In genomic region chr12:130809791-130810190, GRCh38 we compare ENCODE assay signal across 7 cellular contexts.
"Had no signal": no experiment of that assay in that cellular context is flagged by ENCODE, and none has a peak within 500 bp of the region (broad histone marks: within the 10 kb centered on the region; RNA-seq: fewer than 3 reads in every experiment).

No MANE protein-coding gene starts in this region.

- H3K4me2 ChIP-seq: GM23338 had no signal

- ATAC-seq: GM23338 had no signal

- H3K27ac Mint-ChIP-seq: GM23338, H9, HFFc6, IgD-negative memory B cell had no signal

- DNase-seq: H9, HCEC 1CT, HFFc6, KG1 had no signal

- H3K9me3 Mint-ChIP-seq: GM23338, H9, HFFc6 had no signal

- H3K4me3 ChIP-seq: GM23338 had no signal

- H3K4me3 Mint-ChIP-seq: GM23338, H9, HFFc6, IgD-negative memory B cell had no signal

- H2AFZ ChIP-seq: GM23338 had no signal

- H3K27ac ChIP-seq: HL-60 had no signal

- H3K27me3 Mint-ChIP-seq: IgD-negative memory B cell had no signal
